ENCODE assay signal across 17 cellular contexts in the genomic region with DNA sequence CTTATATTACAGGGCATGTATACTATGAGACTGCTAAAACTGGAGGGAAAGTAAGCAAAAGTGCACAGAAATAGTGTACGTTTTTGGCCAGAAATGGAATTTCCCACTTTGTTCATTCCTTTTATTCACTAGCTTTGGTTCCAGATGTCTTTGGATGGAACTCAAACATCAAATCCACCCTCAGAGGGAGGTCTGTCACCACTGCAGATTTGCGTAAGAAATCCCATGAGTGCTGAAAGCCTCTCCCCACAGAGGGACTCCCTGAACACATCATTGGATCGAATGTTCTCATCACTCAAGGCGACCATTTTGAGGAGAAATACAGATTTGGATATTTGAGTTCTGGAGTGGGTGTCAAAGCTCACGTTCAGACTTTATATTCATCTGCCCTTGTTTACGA.
"Had no signal": no experiment of that assay in that cellular context is flagged by ENCODE, and none has a peak within 500 bp of the region (broad histone marks: within the 10 kb centered on the region; RNA-seq: fewer than 3 reads in every experiment).

No MANE protein-coding gene starts in this region.

- H3K4me3 ChIP-seq: esophagus muscularis mucosa, lung, upper lobe of left lung had no signal

- H3K27ac ChIP-seq: brain microvascular endothelial cell, esophagus muscularis mucosa, foreskin keratinocyte, upper lobe of left lung had no signal

- H3K27me3 ChIP-seq: brain microvascular endothelial cell, upper lobe of left lung had no signal

- H3K36me3 ChIP-seq: upper lobe of left lung had no signal

- ATAC-seq: activated CD4-positive, alpha-beta T cell treated with anti-CD3 and anti-CD28 coated beads for 36 hours; activated T-helper 17 cell treated with anti-CD3 and anti-CD28 coated beads, Interleukin-2, amount 50 U/mL, for 72 hours; foreskin keratinocyte; left colon; T-helper 17 cell had no signal

- DNase-seq: activated CD4-positive, alpha-beta T cell treated with anti-CD3 and anti-CD28 coated beads for 36 hours; activated CD4-positive, alpha-beta T cell treated with anti-CD3 and anti-CD28 coated beads, Interleukin-2, amount 50 U/mL, for 48 hours; activated naive CD4-positive, alpha-beta T cell; brain microvascular endothelial cell; effector CD8-positive, alpha-beta T cell; foreskin keratinocyte; glutamatergic neuron; hippocampal formation; islet precursor cell; left colon; midbrain; stimulated activated CD4-positive, alpha-beta T cell treated with anti-CD3 and anti-CD28 coated beads, Interleukin-2, amount 100 ng/mL, for 24 hours; T-helper 17 cell; upper lobe of left lung had no signal

- H3K9me3 ChIP-seq: esophagus muscularis mucosa, upper lobe of left lung had no signal
